28 cellular contexts compared by ENCODE assay signal in the genomic region with DNA sequence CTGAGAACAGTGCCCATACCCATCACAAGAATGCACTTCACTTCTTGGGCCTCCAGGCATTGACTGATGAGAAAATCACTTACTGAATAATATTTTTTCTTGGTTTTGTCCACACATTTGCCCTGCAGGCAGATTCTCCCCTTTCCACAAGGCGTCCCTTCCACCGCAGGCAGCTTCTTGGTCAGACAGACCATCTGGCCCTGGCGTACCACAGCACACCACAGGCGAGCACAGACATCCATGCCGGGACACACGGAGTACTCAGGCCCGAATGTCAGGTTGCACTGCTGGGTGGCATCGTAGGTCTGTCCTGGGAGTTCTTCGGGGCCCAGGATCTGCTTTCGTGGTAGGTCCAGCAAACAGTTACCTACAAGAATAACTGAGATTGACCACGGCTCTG. TPM values are rescaled to one million over a fixed set of nuclear protein-coding genes. Genes with fewer than 3 reads are reported as not detected.
A peak's percentile ranks its signal among the peaks of the same experiment; 100 is the strongest.
DNase-seq lines count a peak whose midpoint lies in the region; ATAC-seq and TF ChIP-seq lines count a peak whose summit lies in the region.
"Had no signal": no experiment of that assay in that cellular context is flagged by ENCODE, and none has a peak within 500 bp of the region (broad histone marks: within the 10 kb centered on the region; RNA-seq: fewer than 3 reads in every experiment).

No MANE protein-coding gene starts in this region.

- TF ChIP-seq POLR2A in esophagus muscularis mucosa (IDR thresholded peaks at IDR 0.05; ENCODE audit: low read depth), result no peak

- H4K20me1 ChIP-seq in smooth muscle cell (ENCODE audit: low read depth), result no peaks in the 10 kb centered on the region
- H4K20me1 ChIP-seq: BLaER1 had no signal

- 98% methylated on average over 11 of the region's 11 CpGs for WGBS in esophagus muscularis mucosa
- WGBS in smooth muscle cell (ENCODE audit: low lambda C conversion rate), result 92% methylated on average over 11 of the region's 11 CpGs

- no peak for TF ChIP-seq CTCF in esophagus muscularis mucosa (IDR thresholded peaks at IDR 0.05)
- TF ChIP-seq CTCF in smooth muscle cell (IDR thresholded peaks at IDR 0.05; ENCODE audit: borderline replicate concordance, insufficient read depth, poor library complexity, severe bottlenecking), result no peak
- TF ChIP-seq CTCF in nephron progenitor cell (IDR thresholded peaks at IDR 0.05), result no peak

- no peaks in the 10 kb centered on the region for H3K36me3 Mint-ChIP-seq in nephron progenitor cell (ENCODE audit: low read depth)
- H3K36me3 Mint-ChIP-seq: CD4-positive, CD25-positive, alpha-beta regulatory T cell had no signal

- no peaks in the 10 kb centered on the region for H3K79me2 ChIP-seq in smooth muscle cell (ENCODE audit: low read depth)

- no peak for TF ChIP-seq EP300 in esophagus muscularis mucosa (IDR thresholded peaks at IDR 0.05)

- DNase-seq in EL (peak; percentile 37), RPMI7951 (ENCODE audit: low read depth) (peak; percentile 89), esophagus muscularis mucosa (ENCODE audit: extremely low spot score) (no peak), smooth muscle cell (lab: John Stamatoyannopoulos, UW; ENCODE audit: unreplicated experiment) (no peak), nephron progenitor cell (no peak), DMS 273 treated with DMSO at 0.1 percent for 48 hours (lab: John Stamatoyannopoulos, UW) (no peak)
- DNase-seq: 8988T; CD4-positive, CD25-positive, alpha-beta regulatory T cell; COR-L47; DMS79; GM23248; H7; Karpas-422; NCI-H1105 treated with DMSO at 0.1 percent for 48 hours; NCI-H146; NCI-H1930; NCI-H2107; NCI-H524 treated with DMSO at 0.1 percent for 48 hours; NCI-H774; NK-92 treated with Interleukin-12 subunit alpha and Interleukin-12 subunit beta, amount 100 ng/mL, for 24 hours; PC-3; SHP77 had no signal

- ATAC-seq in GM18511 (IDR thresholded peaks at IDR 0.05; ENCODE audit: unreplicated experiment), result no peak
- ATAC-seq: HepG2, PC-3 had no signal

- peak overlapping the region; percentile 21 to 64 (median 48) for H3K27ac ChIP-seq in esophagus muscularis mucosa (replicated peaks in 1 of 4)
- H3K27ac ChIP-seq in smooth muscle cell (ENCODE audit: low read depth), result no peak overlapping the region
- H3K27ac ChIP-seq: BLaER1, GM23248, RWPE1 had no signal

- peak overlapping the region; percentile 46 for H3K4me2 ChIP-seq in smooth muscle cell
- H3K4me2 ChIP-seq: BLaER1 had no signal

- no peaks in the 10 kb centered on the region for H3F3A ChIP-seq in smooth muscle cell (ENCODE audit: low read depth)

- no peak overlapping the region for H3K27ac Mint-ChIP-seq in nephron progenitor cell
- H3K27ac Mint-ChIP-seq: CD4-positive, CD25-positive, alpha-beta regulatory T cell had no signal

- H3K9me3 ChIP-seq in esophagus muscularis mucosa (no peaks in the 10 kb centered on the region), smooth muscle cell (replicated peaks; ENCODE audit: low read depth) (no peaks in the 10 kb centered on the region)
- H3K9me3 ChIP-seq: BLaER1 had no signal

- peaks cover 0 to 19% (median 16%) of the 10 kb centered on the region in 4 donors for H3K36me3 ChIP-seq in esophagus muscularis mucosa
- H3K36me3 ChIP-seq in smooth muscle cell (ENCODE audit: low read depth), result no peaks in the 10 kb centered on the region
- H3K36me3 ChIP-seq: BLaER1 had no signal

- H3K4me1 Mint-ChIP-seq in nephron progenitor cell, result no peaks in the 10 kb centered on the region
- H3K4me1 Mint-ChIP-seq: CD4-positive, CD25-positive, alpha-beta regulatory T cell had no signal

- H3K4me3 ChIP-seq in esophagus muscularis mucosa (no peak overlapping the region), smooth muscle cell (no peak overlapping the region)
- H3K4me3 ChIP-seq: BLaER1, GM23248 had no signal

- H3K9me3 Mint-ChIP-seq in nephron progenitor cell, result no peaks in the 10 kb centered on the region

- no peak overlapping the region for H2AFZ ChIP-seq in smooth muscle cell (ENCODE audit: low read depth)
- H2AFZ ChIP-seq: GM23248 had no signal

- H3K27me3 Mint-ChIP-seq in nephron progenitor cell (ENCODE audit: low read depth, poor library complexity), result no peaks in the 10 kb centered on the region
- H3K27me3 Mint-ChIP-seq: CD4-positive, CD25-positive, alpha-beta regulatory T cell had no signal

- intact Hi-C loops in esophagus muscularis mucosa (cut with DNase I), result no loop called here

- H3K27me3 ChIP-seq in esophagus muscularis mucosa (no peaks in the 10 kb centered on the region), smooth muscle cell (ENCODE audit: low read depth) (no peaks in the 10 kb centered on the region)
- H3K27me3 ChIP-seq: BLaER1 had no signal

- no peak overlapping the region for H3K9ac ChIP-seq in smooth muscle cell (ENCODE audit: low read depth)
- H3K9ac ChIP-seq: BLaER1, GM23248 had no signal

- H3K4me3 Mint-ChIP-seq in nephron progenitor cell, result no peak overlapping the region
- H3K4me3 Mint-ChIP-seq: CD4-positive, CD25-positive, alpha-beta regulatory T cell had no signal

- peaks cover 0 to 51% (median 33%) of the 10 kb centered on the region in 4 donors for H3K4me1 ChIP-seq in esophagus muscularis mucosa
- H3K4me1 ChIP-seq in smooth muscle cell (ENCODE audit: low read depth), result no peaks in the 10 kb centered on the region

RNA-seq across cellular contexts. Expression of a gene that starts 32.5 kb away (rescaled TPM):
- total RNA-seq in RPMI7951 (2014; rRNA removed; shearing (Covaris generic)), result 0.29 and 0.36 TPM in 2 replicates
- total RNA-seq in esophagus muscularis mucosa, result 10 to 100 TPM; 14.4 to 34.5 (median 20.8) TPM
- 15.5 and 18.4 TPM in 2 replicates for total RNA-seq in smooth muscle cell
- 6.5 and 7.6 TPM in 2 replicates for polyA plus RNA-seq in smooth muscle cell
- total RNA-seq: CD4-positive, CD25-positive, alpha-beta regulatory T cell; HepG2; HT-29; MCF 10A; PC-3 had no signal
- polyA plus RNA-seq: CD4-positive, CD25-positive, alpha-beta regulatory T cell; HepG2 had no signal

Comparison
In these comparisons a context has a peak if more than half of its experiments do, and no peak if none do; other contexts are left out.
1. DNase-seq: peak in EL (single experiment) and RPMI7951 (single experiment); none in esophagus muscularis mucosa (single experiment), smooth muscle cell (single experiment), nephron progenitor cell (single experiment) and DMS 273 treated with DMSO at 0.1 percent for 48 hours (single experiment).
2. RNA of a gene that starts 32.5 kb away (total RNA-seq): 14.4 to 34.5 TPM in esophagus muscularis mucosa and 15.5 to 18.4 TPM in smooth muscle cell; 0.29 to 0.36 TPM in RPMI7951; every median in the first group is over 10 times any median in the second.